Comparison of ENCODE assay signal across 9 cellular contexts in the genomic region with DNA sequence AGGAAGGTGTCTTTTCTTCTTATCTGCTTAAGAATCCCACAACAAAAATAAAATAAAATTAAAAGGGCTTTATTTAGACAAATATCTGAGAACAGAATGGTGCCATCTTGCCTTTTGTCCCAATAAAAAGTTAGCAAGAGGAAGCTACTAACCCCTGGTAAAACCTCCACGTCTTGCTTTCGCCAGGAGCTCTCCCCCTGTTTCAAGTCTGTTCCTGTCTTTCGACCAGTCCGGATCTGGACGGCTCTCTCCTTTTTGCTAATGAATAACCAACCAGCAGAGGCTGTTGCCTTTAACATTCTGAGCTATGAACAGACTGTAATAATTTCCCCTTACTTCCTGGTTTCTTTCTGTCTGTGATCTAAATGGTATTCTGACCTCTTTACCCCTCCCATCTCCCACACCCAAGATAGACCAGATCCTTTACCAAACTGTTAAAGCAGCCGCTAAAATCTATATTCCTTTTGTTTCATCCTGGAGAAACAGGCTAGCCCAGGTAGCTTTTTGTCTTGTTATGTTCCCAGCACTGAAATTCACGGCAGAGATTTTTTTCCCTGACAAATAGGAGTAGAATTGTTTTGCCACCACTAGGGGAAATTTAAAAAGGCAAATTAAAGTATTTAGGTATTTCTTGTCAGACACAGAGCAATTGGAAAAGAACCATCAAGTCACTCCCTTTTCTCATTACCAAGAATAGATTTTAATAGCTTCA. TPM values are rescaled to one million over a fixed set of nuclear protein-coding genes. Genes with fewer than 3 reads are reported as not detected.
A peak's percentile ranks its signal among the peaks of the same experiment; 100 is the strongest.
DNase-seq lines count a peak whose midpoint lies in the region; ATAC-seq and TF ChIP-seq lines count a peak whose summit lies in the region.
"Had no signal": no experiment of that assay in that cellular context is flagged by ENCODE, and none has a peak within 500 bp of the region (broad histone marks: within the 10 kb centered on the region; RNA-seq: fewer than 3 reads in every experiment).

A gene with protein sequence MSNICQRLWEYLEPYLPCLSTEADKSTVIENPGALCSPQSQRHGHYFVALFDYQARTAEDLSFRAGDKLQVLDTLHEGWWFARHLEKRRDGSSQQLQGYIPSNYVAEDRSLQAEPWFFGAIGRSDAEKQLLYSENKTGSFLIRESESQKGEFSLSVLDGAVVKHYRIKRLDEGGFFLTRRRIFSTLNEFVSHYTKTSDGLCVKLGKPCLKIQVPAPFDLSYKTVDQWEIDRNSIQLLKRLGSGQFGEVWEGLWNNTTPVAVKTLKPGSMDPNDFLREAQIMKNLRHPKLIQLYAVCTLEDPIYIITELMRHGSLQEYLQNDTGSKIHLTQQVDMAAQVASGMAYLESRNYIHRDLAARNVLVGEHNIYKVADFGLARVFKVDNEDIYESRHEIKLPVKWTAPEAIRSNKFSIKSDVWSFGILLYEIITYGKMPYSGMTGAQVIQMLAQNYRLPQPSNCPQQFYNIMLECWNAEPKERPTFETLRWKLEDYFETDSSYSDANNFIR (minus strand): TSS at position 320 of the 712 bp plus-strand sequence. CDS start 580 bp downstream, outside the sequence.

- ATAC-seq in omental fat pad (ENCODE audit: low FRiP score), result peak; percentile 85
- ATAC-seq in activated naive CD8-positive, alpha-beta T cell treated with anti-CD3 and anti-CD28 coated beads, Interleukin-2, amount 50 U/mL, for 24 hours, result no peak

- H3K36me3 Mint-ChIP-seq in activated naive CD8-positive, alpha-beta T cell treated with anti-CD3 and anti-CD28 coated beads, Interleukin-2, amount 50 U/mL, for 24 hours (ENCODE audit: low read depth), result no peaks in the 10 kb centered on the region

- H3K9ac ChIP-seq in duodenal mucosa (ENCODE audit: low read depth in 1 of 2, low read length in 2 of 2), result peak within 1 kb of the TSS; percentile 77 to 83

- peaks cover 11 to 17% of the 10 kb centered on the region in 2 donors for H3K4me1 ChIP-seq in duodenal mucosa (ENCODE audit: control insufficient read depth in 1 of 2, insufficient read depth in 2 of 2, low read length in 2 of 2)

- H3K4me3 ChIP-seq in MG63 (peak within 1 kb of the TSS; percentile 41), duodenal mucosa (ENCODE audit: low read depth in 1 of 2, low read length in 2 of 2) (peak within 1 kb of the TSS; percentile 78 to 88)

- no peak within 1 kb of the TSS for H3K4me3 Mint-ChIP-seq in activated naive CD8-positive, alpha-beta T cell treated with anti-CD3 and anti-CD28 coated beads, Interleukin-2, amount 50 U/mL, for 24 hours

- no peaks in the 10 kb centered on the region for H3K27me3 ChIP-seq in MG63
- H3K27me3 ChIP-seq in duodenal mucosa (ENCODE audit: control insufficient read depth in 1 of 2, insufficient read depth in 2 of 2, low read length in 2 of 2), result no peaks in the 10 kb centered on the region

- no peaks in the 10 kb centered on the region for H3K9me3 ChIP-seq in MG63
- no peaks in the 10 kb centered on the region for H3K9me3 ChIP-seq in duodenal mucosa (ENCODE audit: control insufficient read depth in 1 of 2, low read length in 2 of 2)

- H3K36me3 ChIP-seq in MG63, result no peaks in the 10 kb centered on the region
- H3K36me3 ChIP-seq in duodenal mucosa (ENCODE audit: control insufficient read depth in 1 of 2, insufficient read depth in 2 of 2, low read length in 2 of 2), result no peaks in the 10 kb centered on the region

- TF ChIP-seq CTCF in omental fat pad (IDR thresholded peaks at IDR 0.05), result peak in 1 of 3 donors; percentile 24

- H3K27ac Mint-ChIP-seq in activated naive CD8-positive, alpha-beta T cell treated with anti-CD3 and anti-CD28 coated beads, Interleukin-2, amount 50 U/mL, for 24 hours, result no peak within 1 kb of the TSS

- peak; percentile 33 for DNase-seq in Daoy (ENCODE audit: low read depth)
- peak; percentile 51 for DNase-seq in MG63
- DNase-seq in omental fat pad (ENCODE audit: low spot score), result no peak
- no peak for DNase-seq in activated naive CD8-positive, alpha-beta T cell treated with anti-CD3 and anti-CD28 coated beads, Interleukin-2, amount 50 U/mL, for 24 hours
- no peak for DNase-seq in NCI-H226
- no peak for DNase-seq in NCI-H345 treated with DMSO at 0.1 percent for 48 hours (lab: John Stamatoyannopoulos, UW; ENCODE audit: unreplicated experiment)
- DNase-seq in NCI-H524 treated with DMSO at 0.1 percent for 48 hours (lab: John Stamatoyannopoulos, UW), result no peak

- peaks cover 7% of the 10 kb centered on the region for H3K27me3 Mint-ChIP-seq in activated naive CD8-positive, alpha-beta T cell treated with anti-CD3 and anti-CD28 coated beads, Interleukin-2, amount 50 U/mL, for 24 hours

- no peaks in the 10 kb centered on the region for H3K4me1 Mint-ChIP-seq in activated naive CD8-positive, alpha-beta T cell treated with anti-CD3 and anti-CD28 coated beads, Interleukin-2, amount 50 U/mL, for 24 hours

- H3K9me3 Mint-ChIP-seq in activated naive CD8-positive, alpha-beta T cell treated with anti-CD3 and anti-CD28 coated beads, Interleukin-2, amount 50 U/mL, for 24 hours, result no peaks in the 10 kb centered on the region

- peak within 1 kb of the TSS; percentile 86 for H3K27ac ChIP-seq in duodenal mucosa (ENCODE audit: low read depth, low read length)
- H3K27ac ChIP-seq: HL-60 had no signal

RNA-seq across cellular contexts. Expression of the gene that starts here (rescaled TPM):
- total RNA-seq in Daoy (2014; rRNA removed; shearing (Covaris generic)), result 0.21 and 0.57 TPM in 2 replicates
- total RNA-seq in MG63 (2014; rRNA removed; shearing (Covaris generic); ENCODE audit: low replicate concordance), result 0.07 and 0.16 TPM in 2 replicates
- total RNA-seq in omental fat pad, result 1 to 10 TPM in 3 of 4 donors, under 1 TPM in 1; 0.24 to 1.9 (median 1.5) TPM

Comparison
In these comparisons a context has a peak if more than half of its experiments do, and no peak if none do; other contexts are left out.
1. Peak in DNase-seq in Daoy; RNA of the gene not detected or under 1 TPM.
2. Peak in DNase-seq and H3K4me3 ChIP-seq in MG63; RNA of the gene not detected or under 1 TPM.